29 cellular contexts compared by ENCODE assay signal in the genomic region with DNA sequence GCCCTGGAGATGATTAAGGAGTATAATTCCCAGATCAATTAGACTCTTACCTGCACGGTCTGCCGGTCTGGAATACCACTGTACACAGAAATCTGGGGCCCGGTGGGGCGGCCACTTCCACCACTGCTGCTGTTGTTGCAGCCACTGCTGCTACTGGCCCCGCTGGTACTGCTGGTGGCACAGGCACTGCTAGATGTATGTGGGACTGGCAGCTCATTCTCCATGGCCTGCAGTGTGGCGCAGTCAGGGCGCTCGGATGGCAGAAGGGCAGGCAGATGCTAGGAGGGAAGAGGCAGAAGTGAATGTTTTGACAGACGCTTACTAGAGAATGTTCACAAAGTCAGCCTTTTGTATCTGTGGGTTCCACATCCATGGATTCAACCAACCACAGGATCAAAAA. TPM values are rescaled to one million over a fixed set of nuclear protein-coding genes. Genes with fewer than 3 reads are reported as not detected.
"Had no signal": no experiment of that assay in that cellular context is flagged by ENCODE, and none has a peak within 500 bp of the region (broad histone marks: within the 10 kb centered on the region; RNA-seq: fewer than 3 reads in every experiment).

No MANE protein-coding gene starts in this region.

- H3K4me2 ChIP-seq: smooth muscle cell had no signal

- H3K4me3 ChIP-seq: esophagus muscularis mucosa, lower lobe of right lung, right lobe of liver, smooth muscle cell, testis, vagina had no signal

- H3K27ac Mint-ChIP-seq: activated CD4-positive, alpha-beta T cell treated with anti-CD3 and anti-CD28 coated beads, Interleukin-2, amount 10 ng/mL, durations not matched to agents 7 days and 5 days; activated CD8-positive, alpha-beta T cell treated with anti-CD3 and anti-CD28 coated beads, Interleukin-2, amount 10 ng/mL, durations not matched to agents 7 days and 5 days; activated naive CD4-positive, alpha-beta T cell treated with anti-CD3 and anti-CD28 coated beads, Interleukin-2, amount 50 U/mL, for 24 hours; effector memory CD8-positive, alpha-beta T cell; natural killer cell; stimulated activated naive B cell treated with anti-CD40 and anti-IgM and Interleukin-4, amounts not matched to agents 10 μg/mL and 1 μg/mL and 100 μg/mL, for 72 hours; T-cell; T-helper 2 cell treated with Interferon-gamma antibody and Interleukin-4, amounts not matched to agents 5 μg/mL and 100 μg/mL, for 36 hours; type B pancreatic cell had no signal

- H3K79me2 ChIP-seq: parathyroid adenoma had no signal

- H3K36me3 Mint-ChIP-seq: activated naive CD4-positive, alpha-beta T cell treated with anti-CD3 and anti-CD28 coated beads, Interleukin-2, amount 50 U/mL, for 24 hours; natural killer cell; stimulated activated naive B cell treated with anti-CD40 and anti-IgM and Interleukin-4, amounts not matched to agents 10 μg/mL and 1 μg/mL and 100 μg/mL, for 72 hours; T-cell had no signal

- H3K36me3 ChIP-seq: lower lobe of right lung, neutrophil, right lobe of liver, vagina, WERI-Rb-1 had no signal

- H3K27me3 ChIP-seq: esophagus muscularis mucosa, right lobe of liver, testis, vagina had no signal

- H3K9me3 ChIP-seq: esophagus muscularis mucosa, lower lobe of right lung, neutrophil, right lobe of liver, testis, vagina had no signal

- DNase-seq: activated CD4-positive, alpha-beta T cell treated with anti-CD3 and anti-CD28 coated beads, Interleukin-2, amount 10 ng/mL, durations not matched to agents 7 days and 5 days; activated CD4-positive, CD25-positive, alpha-beta regulatory T cell treated with anti-CD3 and anti-CD28 coated beads, Interleukin-2, amount 50 U/mL, for 72 hours; activated CD8-positive, alpha-beta T cell treated with anti-CD3 and anti-CD28 coated beads, Interleukin-2, amount 10 ng/mL, durations not matched to agents 7 days and 5 days; activated gamma-delta T cell treated with Interleukin-2 at 50 U/mL for 16 hours; activated T-cell treated with anti-CD3 and anti-CD28 coated beads, Interleukin-2, amount 50 U/mL, for 1 hour; central memory CD4-positive, alpha-beta T cell; effector memory CD8-positive, alpha-beta T cell; islet precursor cell; left cardiac atrium; lower lobe of right lung; natural killer cell; right lobe of liver; stimulated activated CD4-positive, alpha-beta T cell treated with anti-CD3 and anti-CD28 coated beads, Interleukin-15, amount 100 ng/mL, for 24 hours; stimulated activated CD8-positive, alpha-beta memory T cell treated with anti-CD3 and anti-CD28 coated beads, Interleukin-4, amount 100 ng/mL, for 48 hours; stimulated activated naive B cell treated with anti-CD40 and anti-IgM and Interleukin-4, amounts not matched to agents 10 μg/mL and 1 μg/mL and 100 μg/mL, for 72 hours; T-cell; testis; WERI-Rb-1 had no signal

- H3K4me1 ChIP-seq: testis, vagina had no signal

- ATAC-seq: activated CD8-positive, alpha-beta T cell treated with anti-CD3 and anti-CD28 coated beads, Interleukin-2, amount 10 ng/mL, durations not matched to agents 7 days and 5 days; effector memory CD8-positive, alpha-beta T cell; left cardiac atrium; lower lobe of right lung; natural killer cell; right lobe of liver; stimulated activated naive B cell treated with anti-CD40 and anti-IgM and Interleukin-4, amounts not matched to agents 10 μg/mL and 1 μg/mL and 100 μg/mL, for 72 hours; T-cell had no signal

- H2AFZ ChIP-seq: parathyroid adenoma had no signal

- H3K27ac ChIP-seq: lower lobe of right lung, neutrophil, parathyroid adenoma, right lobe of liver, testis, vagina, WERI-Rb-1 had no signal

- H3K9me3 Mint-ChIP-seq: activated CD4-positive, alpha-beta T cell treated with anti-CD3 and anti-CD28 coated beads, Interleukin-2, amount 10 ng/mL, durations not matched to agents 7 days and 5 days; activated naive CD4-positive, alpha-beta T cell treated with anti-CD3 and anti-CD28 coated beads, Interleukin-2, amount 50 U/mL, for 24 hours; effector memory CD8-positive, alpha-beta T cell; natural killer cell; stimulated activated naive B cell treated with anti-CD40 and anti-IgM and Interleukin-4, amounts not matched to agents 10 μg/mL and 1 μg/mL and 100 μg/mL, for 72 hours; T-cell; T-helper 2 cell treated with Interferon-gamma antibody and Interleukin-4, amounts not matched to agents 5 μg/mL and 100 μg/mL, for 36 hours; type B pancreatic cell had no signal

- H3K4me3 Mint-ChIP-seq: activated CD4-positive, alpha-beta T cell treated with anti-CD3 and anti-CD28 coated beads, Interleukin-2, amount 10 ng/mL, durations not matched to agents 7 days and 5 days; activated CD8-positive, alpha-beta T cell treated with anti-CD3 and anti-CD28 coated beads, Interleukin-2, amount 10 ng/mL, durations not matched to agents 7 days and 5 days; activated naive CD4-positive, alpha-beta T cell treated with anti-CD3 and anti-CD28 coated beads, Interleukin-2, amount 50 U/mL, for 24 hours; effector memory CD8-positive, alpha-beta T cell; natural killer cell; stimulated activated naive B cell treated with anti-CD40 and anti-IgM and Interleukin-4, amounts not matched to agents 10 μg/mL and 1 μg/mL and 100 μg/mL, for 72 hours; T-cell; T-helper 2 cell treated with Interferon-gamma antibody and Interleukin-4, amounts not matched to agents 5 μg/mL and 100 μg/mL, for 36 hours; type B pancreatic cell had no signal

- H3K9ac ChIP-seq: parathyroid adenoma had no signal

- H3K27me3 Mint-ChIP-seq: activated naive CD4-positive, alpha-beta T cell treated with anti-CD3 and anti-CD28 coated beads, Interleukin-2, amount 50 U/mL, for 24 hours; type B pancreatic cell had no signal

RNA-seq across cellular contexts. Expression of gene A3GALT2, which starts 54.4 kb away (rescaled TPM):
- total RNA-seq: activated CD4-positive, alpha-beta T cell treated with anti-CD3 and anti-CD28 coated beads, Interleukin-2, amount 10 ng/mL, durations not matched to agents 7 days and 5 days; activated CD8-positive, alpha-beta T cell treated with anti-CD3 and anti-CD28 coated beads, Interleukin-2, amount 10 ng/mL, durations not matched to agents 7 days and 5 days; astrocyte; dermis microvascular lymphatic vessel endothelial cell; esophagus muscularis mucosa; frontal cortex; lower lobe of right lung; natural killer cell; right lobe of liver; smooth muscle cell; vagina had no signal
- polyA plus RNA-seq: smooth muscle cell had no signal
